ENCODE assay signal across 9 cellular contexts in the genomic region with DNA sequence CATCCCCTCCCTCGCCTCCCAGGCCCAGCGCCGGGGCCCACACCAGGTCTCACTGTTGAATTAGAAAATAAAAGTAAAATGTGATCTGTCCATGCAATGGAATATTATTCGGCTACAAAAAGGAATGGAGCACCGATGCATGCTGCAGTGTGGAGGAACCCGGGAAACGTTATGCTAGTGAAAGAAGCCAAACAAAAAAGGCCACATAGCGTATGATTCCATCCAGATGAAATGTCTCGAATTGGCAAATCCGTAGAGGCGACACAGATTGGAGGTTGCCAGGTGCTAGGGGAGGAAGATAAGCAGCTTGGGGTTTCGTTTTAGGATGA. TPM values are rescaled to one million over a fixed set of nuclear protein-coding genes. Genes with fewer than 3 reads are reported as not detected.
DNase-seq lines count a peak whose midpoint lies in the region; ATAC-seq, FAIRE-seq and TF ChIP-seq lines count a peak whose summit lies in the region.
"Had no signal": no experiment of that assay in that cellular context is flagged by ENCODE, and none has a peak within 500 bp of the region (broad histone marks: within the 10 kb centered on the region; RNA-seq: fewer than 3 reads in every experiment).

No MANE protein-coding gene starts in this region.

- no peak for TF ChIP-seq RAD21 in IMR-90 (IDR thresholded peaks at IDR 0.05; ENCODE audit: low read length)

- H3K4me2 ChIP-seq in IMR-90 (ENCODE audit: low read depth, low read length) (peak overlapping the region; percentile 91), keratinocyte (ENCODE audit: control insufficient read depth, extremely low read depth, insufficient read depth, low read depth, low read length) (peak overlapping the region; percentile 90)

- H3K27ac Mint-ChIP-seq in activated T-helper 1 cell treated with anti-CD3 and anti-CD28 coated beads, Interleukin-12 subunit alpha, Interleukin-12 subunit beta, Interleukin-2, Interleukin-4 antibody, amounts not matched to agents 30 ng/mL and 10 ng/mL and 1 ng/mL, durations not matched to agents 14 hours and 24 hours and 36 hours, result no peak overlapping the region

- no peak overlapping the region for H2BK5ac ChIP-seq in IMR-90 (ENCODE audit: low read depth, low read length, poor library complexity, severe bottlenecking)

- peak overlapping the region; percentile 89; the same call in 1 of the 2 replicates for H2BK120ac ChIP-seq in IMR-90 (ENCODE audit: low read depth, low read length)

- no peak for ATAC-seq in IMR-90 (ENCODE audit: low read depth)
- ATAC-seq in HG03025 (IDR thresholded peaks at IDR 0.05; ENCODE audit: low FRiP score, unreplicated experiment), result no peak

- H3K79me1 ChIP-seq in IMR-90 (ENCODE audit: low read depth in 1 of 2, low read length in 2 of 2), result peaks cover 18 to 41% of the 10 kb centered on the region in 2 experiments

- no peak for TF ChIP-seq EP300 in stomach (IDR thresholded peaks at IDR 0.05)

- whole genome bisulfite sequencing in IMR-90 (ENCODE audit: extremely low coverage in 2 of 2, insufficient read length in 1 of 2), 2 experiments, result 100% methylated on average over 4 of the region's 12 CpGs; no CpG with 5 or more reads in 1 of the 2 experiments
- whole genome bisulfite sequencing in stomach, 5 donors, result 86 to 92% (median 91%) methylated on average over 12 of the region's 12 CpGs

- H3K36me3 Mint-ChIP-seq in activated T-helper 1 cell treated with anti-CD3 and anti-CD28 coated beads, Interleukin-12 subunit alpha, Interleukin-12 subunit beta, Interleukin-2, Interleukin-4 antibody, amounts not matched to agents 30 ng/mL and 10 ng/mL and 1 ng/mL, durations not matched to agents 14 hours and 24 hours and 36 hours (ENCODE audit: low read depth), result peaks cover 17% of the 10 kb centered on the region

- H3K36me3 ChIP-seq in IMR-90 (ENCODE audit: control insufficient read depth, insufficient read depth, low read length) (peaks cover 11% of the 10 kb centered on the region; the same call in 1 of the 2 replicates), keratinocyte (ENCODE audit: control insufficient read depth in 2 of 2, extremely low read depth in 1 of 2, insufficient read depth in 2 of 2, low read length in 2 of 2) (peaks cover 0 to 3% of the 10 kb centered on the region in 2 experiments), stomach (no peaks in the 10 kb centered on the region)
- H3K36me3 ChIP-seq: cardiac muscle cell had no signal

- H4K91ac ChIP-seq in IMR-90 (ENCODE audit: insufficient read depth, low read depth, low read length), result peak overlapping the region; percentile 93; the same call in 1 of the 2 replicates

- H4K5ac ChIP-seq in IMR-90 (ENCODE audit: low read depth, low read length), result peak overlapping the region; percentile 27

- H2AFZ ChIP-seq in IMR-90 (replicated peaks; ENCODE audit: low read length, poor library complexity) (peak overlapping the region; percentile 98), keratinocyte (ENCODE audit: control insufficient read depth, low read length) (peak overlapping the region; percentile 64)

- TF ChIP-seq CTCF in IMR-90 (conservative IDR thresholded peaks at IDR 0.05; ENCODE audit: low read depth, low read length), result no peak
- TF ChIP-seq CTCF in keratinocyte (optimal IDR thresholded peaks at IDR 0.05 in 1 of 3, IDR thresholded peaks at IDR 0.05 in 1 of 3, conservative IDR thresholded peaks at IDR 0.05 in 1 of 3; ENCODE audit: extremely low read depth in 1 of 3, insufficient read depth in 2 of 3, low read length in 3 of 3), result no peak
- TF ChIP-seq CTCF in stomach (IDR thresholded peaks at IDR 0.05), result no peak

- H3K9me1 ChIP-seq in IMR-90 (ENCODE audit: insufficient read depth, low read length), result peaks cover 13% of the 10 kb centered on the region; the same call in 1 of the 2 replicates
- H3K9me1 ChIP-seq in keratinocyte (ENCODE audit: control insufficient read depth, extremely low read depth, insufficient read depth, low read length), result no peaks in the 10 kb centered on the region

- peak overlapping the region; percentile 82 for H3K4me3 Mint-ChIP-seq in activated T-helper 1 cell treated with anti-CD3 and anti-CD28 coated beads, Interleukin-12 subunit alpha, Interleukin-12 subunit beta, Interleukin-2, Interleukin-4 antibody, amounts not matched to agents 30 ng/mL and 10 ng/mL and 1 ng/mL, durations not matched to agents 14 hours and 24 hours and 36 hours

- H3K9me3 ChIP-seq in IMR-90 (ENCODE audit: control insufficient read depth, insufficient read depth, low read length) (no peaks in the 10 kb centered on the region), keratinocyte (ENCODE audit: control insufficient read depth, low read depth, low read length) (no peaks in the 10 kb centered on the region), stomach (no peaks in the 10 kb centered on the region)

- no peak overlapping the region for H3K4me3 ChIP-seq in IMR-90 (ENCODE audit: insufficient read depth, low read depth, low read length)
- no peak overlapping the region for H3K4me3 ChIP-seq in keratinocyte (ENCODE audit: control insufficient read depth in 2 of 3, extremely low read depth in 1 of 3, insufficient read depth in 2 of 3, low read depth in 1 of 3, low read length in 3 of 3)
- H3K4me3 ChIP-seq in stomach, result peak overlapping the region; percentile 53 to 68 (median 61)

- H3K14ac ChIP-seq in IMR-90 (replicated peaks; ENCODE audit: low read depth, low read length), result peak overlapping the region; percentile 97

- no peaks in the 10 kb centered on the region for H3K27me3 ChIP-seq in IMR-90 (ENCODE audit: control insufficient read depth, insufficient read depth, low read length)
- H3K27me3 ChIP-seq in keratinocyte (ENCODE audit: control insufficient read depth, extremely low read depth, insufficient read depth, low read length), result no peaks in the 10 kb centered on the region
- peaks cover 0 to 4% (median 0%) of the 10 kb centered on the region in 3 donors for H3K27me3 ChIP-seq in stomach
- H3K27me3 ChIP-seq: cardiac muscle cell had no signal

- CTCF ChIA-PET in IMR-90 (lab: Yijun Ruan, JAX), result no interaction called here

- no peaks in the 10 kb centered on the region for H3K9me3 Mint-ChIP-seq in activated T-helper 1 cell treated with anti-CD3 and anti-CD28 coated beads, Interleukin-12 subunit alpha, Interleukin-12 subunit beta, Interleukin-2, Interleukin-4 antibody, amounts not matched to agents 30 ng/mL and 10 ng/mL and 1 ng/mL, durations not matched to agents 14 hours and 24 hours and 36 hours

- H2AK5ac ChIP-seq in IMR-90 (ENCODE audit: low read depth, low read length), result peak overlapping the region; percentile 59; the same call in 1 of the 2 replicates

- H2BK15ac ChIP-seq in IMR-90 (ENCODE audit: low read depth, low read length), result peak overlapping the region; percentile 94; the same call in 2 of the 3 replicates

- H3K4me1 ChIP-seq in IMR-90 (ENCODE audit: control insufficient read depth, insufficient read depth, low read length) (peaks cover 19% of the 10 kb centered on the region), keratinocyte (ENCODE audit: control insufficient read depth, extremely low read depth, insufficient read depth, low read length) (peaks cover 16% of the 10 kb centered on the region), stomach (peaks cover 29 to 42% (median 39%) of the 10 kb centered on the region in 4 donors)

- TF ChIP-seq POLR2A in IMR-90 (IDR thresholded peaks at IDR 0.05; ENCODE audit: low read depth, low read length), result no peak
- no peak for TF ChIP-seq POLR2A in stomach (IDR thresholded peaks at IDR 0.05)

- H3K27me3 Mint-ChIP-seq in activated T-helper 1 cell treated with anti-CD3 and anti-CD28 coated beads, Interleukin-12 subunit alpha, Interleukin-12 subunit beta, Interleukin-2, Interleukin-4 antibody, amounts not matched to agents 30 ng/mL and 10 ng/mL and 1 ng/mL, durations not matched to agents 14 hours and 24 hours and 36 hours (ENCODE audit: insufficient read depth), result peaks cover 14% of the 10 kb centered on the region

- peaks cover 34% of the 10 kb centered on the region for H3K4me1 Mint-ChIP-seq in activated T-helper 1 cell treated with anti-CD3 and anti-CD28 coated beads, Interleukin-12 subunit alpha, Interleukin-12 subunit beta, Interleukin-2, Interleukin-4 antibody, amounts not matched to agents 30 ng/mL and 10 ng/mL and 1 ng/mL, durations not matched to agents 14 hours and 24 hours and 36 hours (ENCODE audit: low read depth)

- H2BK20ac ChIP-seq in IMR-90 (ENCODE audit: low read depth, low read length), result no peak overlapping the region

- in situ Hi-C loops in IMR-90 (cut with MboI; ENCODE audit: low sequenced_read_pairs), result loop anchor here (10.0 kb wide), 1 partner anchor 138 kb away; no protein-coding TSS in a partner anchor

- dilution Hi-C loops in IMR-90 (cut with HindIII; ENCODE audit: low sequenced_read_pairs, unreplicated experiment), result no loop called here
- dilution Hi-C loops in keratinocyte (cut with MboI; ENCODE audit: extremely low pct_ligation_motif_present, low sequenced_read_pairs), result no loop called here

- intact Hi-C loops in IMR-90 (cut with micrococcal nuclease), result loop anchor here (2.0 to 10.0 kb wide), 6 partner anchors 66 to 422 kb away; no protein-coding TSS in a partner anchor
- intact Hi-C loops in activated T-helper 1 cell treated with anti-CD3 and anti-CD28 coated beads, Interleukin-12 subunit alpha, Interleukin-12 subunit beta, Interleukin-2, Interleukin-4 antibody, amounts not matched to agents 30 ng/mL and 10 ng/mL and 1 ng/mL, durations not matched to agents 14 hours and 24 hours and 36 hours (cut with micrococcal nuclease), result loop anchor here (2.0 to 10.0 kb wide), 4 partner anchors 36 to 360 kb away; a partner anchor contains a TSS
- intact Hi-C loops in stomach (cut with DNase I; ENCODE audit: low total_unique reads), result loop anchor here (10.0 kb wide), 1 partner anchor 132 kb away; no protein-coding TSS in a partner anchor

- H2AK9ac ChIP-seq in IMR-90 (replicated peaks; ENCODE audit: low read depth, low read length, poor library complexity), result peak overlapping the region; percentile 94

- no TSS peak for BruUV-seq in IMR-90 (replicated peaks; lab: Mats Ljungman, UMichigan)

- peak overlapping the region; percentile 96 for H3K4ac ChIP-seq in IMR-90 (ENCODE audit: low read depth, low read length)

- no peak for DNase-seq in IMR-90
- no peak for DNase-seq in activated T-helper 1 cell treated with anti-CD3 and anti-CD28 coated beads, Interleukin-12 subunit alpha, Interleukin-12 subunit beta, Interleukin-2, Interleukin-4 antibody, amounts not matched to agents 30 ng/mL and 10 ng/mL and 1 ng/mL, durations not matched to agents 14 hours and 24 hours and 36 hours (ENCODE audit: low spot score)
- no peak for DNase-seq in keratinocyte (ENCODE audit: low read depth, low spot score)
- DNase-seq in stomach, result no peak
- DNase-seq in NCI-H82 treated with DMSO at 0.1 percent for 48 hours (lab: John Stamatoyannopoulos, UW; ENCODE audit: unreplicated experiment), result no peak
- no peak for DNase-seq in AG08396 (ENCODE audit: low spot score)

- H3K9ac ChIP-seq in IMR-90 (ENCODE audit: low read depth, low read length), result no peak overlapping the region
- no peak overlapping the region for H3K9ac ChIP-seq in keratinocyte (ENCODE audit: control insufficient read depth, extremely low read depth, insufficient read depth, low read length)

- no peak overlapping the region; the same call in 1 of the 2 replicates for H3K27ac ChIP-seq in IMR-90 (ENCODE audit: insufficient read depth, low read length)
- H3K27ac ChIP-seq in keratinocyte (ENCODE audit: control insufficient read depth, insufficient read depth, low read length), result no peak overlapping the region
- peak overlapping the region in 4 of 5 donors; percentile 74 to 85 (median 78) for H3K27ac ChIP-seq in stomach
- H3K27ac ChIP-seq: HL-60 had no signal

- peak overlapping the region; percentile 81 for H3K23ac ChIP-seq in IMR-90 (ENCODE audit: low read depth, low read length)

- H4K8ac ChIP-seq in IMR-90 (ENCODE audit: low read depth in 2 of 2, low read length in 2 of 2), result peak overlapping the region; percentile 97 to 98

- peaks cover 6% of the 10 kb centered on the region; the same call in 1 of the 2 replicates for H4K20me1 ChIP-seq in IMR-90 (ENCODE audit: insufficient read depth, low read length)
- no peaks in the 10 kb centered on the region for H4K20me1 ChIP-seq in keratinocyte (ENCODE audit: control insufficient read depth, extremely low read depth, insufficient read depth, low read length)

- POLR2A ChIA-PET in IMR-90 (lab: Charles Lee; ENCODE audit: unreplicated experiment), result no interaction called here

- peak; percentile 17 for FAIRE-seq in keratinocyte (lab: Jason Lieb, UNC)

- H3K79me2 ChIP-seq in keratinocyte (ENCODE audit: control insufficient read depth, insufficient read depth, low read length), result peaks cover 11% of the 10 kb centered on the region

- no peak overlapping the region for H3K56ac ChIP-seq in IMR-90 (ENCODE audit: extremely low read depth, insufficient read depth, low read length)

- no peak overlapping the region for H3K18ac ChIP-seq in IMR-90 (ENCODE audit: low read depth, low read length)

RNA-seq across cellular contexts. Expression of a gene that starts 1.0 kb away (rescaled TPM):
- total RNA-seq in IMR-90 (2012; rRNA removed) (5.4 and 5.6 TPM in 2 replicates), stomach (10 to 100 TPM; 12.1 to 55.0 (median 15.8) TPM)
- polyA plus RNA-seq in IMR-90 (2012; rRNA removed) (12.5 and 13.5 TPM in 2 replicates), keratinocyte (2.9 to 7.6 TPM (median 3.0 TPM) in 3 replicates), stomach (1 to 10 TPM; 1.7 to 2.7 (median 2.5) TPM)
- 7.6 and 15.1 TPM in 2 replicates for polyA plus RNA-seq in IMR-90 (2012; cell fraction: cytosol; rRNA removed)
- 16.3 and 19.4 TPM in 2 replicates for polyA plus RNA-seq in IMR-90 (2012; cell fraction: nucleus; rRNA removed; ENCODE audit: low replicate concordance)
- total RNA-seq in activated T-helper 1 cell treated with anti-CD3 and anti-CD28 coated beads, Interleukin-12 subunit alpha, Interleukin-12 subunit beta, Interleukin-2, Interleukin-4 antibody, amounts not matched to agents 30 ng/mL and 10 ng/mL and 1 ng/mL, durations not matched to agents 14 hours and 24 hours and 36 hours, result 9.4 and 9.7 TPM in 2 replicates
- 4.6 TPM for polyA plus RNA-seq in keratinocyte (2011; ENCODE audit: low read depth)
- 3.8 and 4.9 TPM in 2 replicates for polyA plus RNA-seq in keratinocyte (2011; cell fraction: cytosol; rRNA removed)
- 15.8 and 17.2 TPM in 2 replicates for polyA plus RNA-seq in keratinocyte (2011; cell fraction: nucleus; rRNA removed)
- polyA plus RNA-seq in keratinocyte (2012; ENCODE audit: low replicate concordance), result 7.5 and 8.0 TPM in 2 replicates
- polyA minus RNA-seq in keratinocyte, result 9.2 to 34.7 TPM (median 10.9 TPM) in 3 replicates
- 21.1 TPM for polyA minus RNA-seq in keratinocyte (2011; cell fraction: cytosol; rRNA and poly(A)+ RNA removed)
- 27.3 and 28.2 TPM in 2 replicates for polyA minus RNA-seq in keratinocyte (2011; cell fraction: nucleus; rRNA and poly(A)+ RNA removed)

Comparison
In these comparisons a context has a peak if more than half of its experiments do, and no peak if none do; other contexts are left out.
1. H3K27ac ChIP-seq: peak in stomach (4 of 5); none in IMR-90 (single experiment) and keratinocyte (single experiment).
2. H3K4me3 ChIP-seq: peak in stomach (4 of 4); none in IMR-90 (single experiment) and keratinocyte (0 of 3).